ENCODE assay signal across 31 cellular contexts in genomic region chr3:67459131-67459530, GRCh38.
"Had no signal": no experiment of that assay in that cellular context is flagged by ENCODE, and none has a peak within 500 bp of the region (broad histone marks: within the 10 kb centered on the region; RNA-seq: fewer than 3 reads in every experiment).

No MANE protein-coding gene starts in this region.

- H3K27ac ChIP-seq: cardiac muscle cell, coronary artery, dorsolateral prefrontal cortex, gastroesophageal sphincter, hepatocyte, parathyroid adenoma, right atrium auricular region, suprapubic skin, tibial artery, VCaP had no signal

- H3K9me3 Mint-ChIP-seq: activated naive CD4-positive, alpha-beta T cell treated with anti-CD3 and anti-CD28 coated beads for 36 hours; mesothelial cell of epicardium; naive B cell; neural crest cell; T-helper 2 cell treated with Interferon-gamma antibody and Interleukin-4, amounts not matched to agents 5 μg/mL and 100 μg/mL, for 36 hours had no signal

- H3K4me1 ChIP-seq: gastroesophageal sphincter, parathyroid adenoma, right atrium auricular region, suprapubic skin, tibial artery had no signal

- H3K9me3 ChIP-seq: gastroesophageal sphincter, right atrium auricular region, suprapubic skin, tibial artery had no signal

- H3K27me3 Mint-ChIP-seq: activated naive CD8-positive, alpha-beta T cell treated with anti-CD3 and anti-CD28 coated beads, Interleukin-2, amount 10 ng/mL, durations not matched to agents 7 days and 5 days; naive B cell had no signal

- H3K4me3 Mint-ChIP-seq: activated naive CD4-positive, alpha-beta T cell treated with anti-CD3 and anti-CD28 coated beads for 36 hours; activated naive CD8-positive, alpha-beta T cell treated with anti-CD3 and anti-CD28 coated beads, Interleukin-2, amount 10 ng/mL, durations not matched to agents 7 days and 5 days; mesothelial cell of epicardium; naive B cell; neural crest cell; T-helper 2 cell treated with Interferon-gamma antibody and Interleukin-4, amounts not matched to agents 5 μg/mL and 100 μg/mL, for 36 hours had no signal

- H3K36me3 ChIP-seq: cardiac muscle cell, gastroesophageal sphincter, right atrium auricular region, suprapubic skin, tibial artery had no signal

- DNase-seq: activated CD4-positive, alpha-beta T cell treated with anti-CD3 and anti-CD28 coated beads for 48 hours; activated CD4-positive, alpha-beta T cell treated with anti-CD3 and anti-CD28 coated beads, Interleukin-2, amount 50 U/mL, for 48 hours; activated CD8-positive, alpha-beta memory T cell treated with anti-CD3 and anti-CD28 coated beads for 24 hours; activated effector memory CD4-positive, alpha-beta T cell treated with anti-CD3 and anti-CD28 coated beads, Interleukin-2, amount 50 U/mL, for 16 hours; activated naive CD4-positive, alpha-beta T cell treated with anti-CD3 and anti-CD28 coated beads for 36 hours; activated naive CD8-positive, alpha-beta T cell treated with anti-CD3 and anti-CD28 coated beads, Interleukin-2, amount 10 ng/mL, durations not matched to agents 7 days and 5 days; amniotic stem cell; cerebellar nuclear complex; dorsolateral prefrontal cortex; effector memory CD4-positive, alpha-beta T cell; left cardiac atrium; mammary epithelial cell; naive B cell; nucleus accumbens; stimulated activated CD4-positive, alpha-beta T cell treated with anti-CD3 and anti-CD28 coated beads, Interleukin-15, amount 100 ng/mL, for 24 hours; stimulated activated CD4-positive, alpha-beta T cell treated with anti-CD3 and anti-CD28 coated beads, Interleukin-2, amount 100 ng/mL, for 24 hours; stimulated activated naive CD4-positive, alpha-beta T cell; T-helper 1 cell; tibial artery had no signal

- H3K27ac Mint-ChIP-seq: activated naive CD4-positive, alpha-beta T cell treated with anti-CD3 and anti-CD28 coated beads for 36 hours; activated naive CD8-positive, alpha-beta T cell treated with anti-CD3 and anti-CD28 coated beads, Interleukin-2, amount 10 ng/mL, durations not matched to agents 7 days and 5 days; mesothelial cell of epicardium; T-helper 2 cell treated with Interferon-gamma antibody and Interleukin-4, amounts not matched to agents 5 μg/mL and 100 μg/mL, for 36 hours had no signal

- H2AFZ ChIP-seq: hepatocyte, parathyroid adenoma had no signal

- H3K79me2 ChIP-seq: hepatocyte, parathyroid adenoma had no signal

- H3K4me2 ChIP-seq: hepatocyte had no signal

- H3K36me3 Mint-ChIP-seq: mesothelial cell of epicardium had no signal

- ATAC-seq: activated CD4-positive, CD25-positive, alpha-beta regulatory T cell treated with anti-CD3 and anti-CD28 coated beads, Interleukin-2, amount 50 U/mL, for 24 hours; gastroesophageal sphincter had no signal

- H3K4me1 Mint-ChIP-seq: activated naive CD8-positive, alpha-beta T cell treated with anti-CD3 and anti-CD28 coated beads, Interleukin-2, amount 10 ng/mL, durations not matched to agents 7 days and 5 days had no signal

- H3K27me3 ChIP-seq: cardiac muscle cell, dorsolateral prefrontal cortex, gastroesophageal sphincter, hepatocyte, right atrium auricular region, suprapubic skin, tibial artery had no signal

- H3K9ac ChIP-seq: parathyroid adenoma had no signal

- H3K4me3 ChIP-seq: cardiac muscle cell, coronary artery, dorsolateral prefrontal cortex, gastroesophageal sphincter, hepatocyte, right atrium auricular region, suprapubic skin, tibial artery had no signal
